ENCODE assay signal across 8 cellular contexts in genomic region chr9:72526901-72527800, GRCh38.
DNase-seq lines count a peak whose midpoint lies in the region; ATAC-seq lines count a peak whose summit lies in the region.

No MANE protein-coding gene starts in this region.

- H3K36me3 Mint-ChIP-seq in central memory CD8-positive, alpha-beta T cell (ENCODE audit: insufficient read depth), result peaks cover 1% of the 10 kb centered on the region

- peaks cover 10% of the 10 kb centered on the region for H3K4me1 Mint-ChIP-seq in central memory CD8-positive, alpha-beta T cell

- ATAC-seq in GM21360 (IDR thresholded peaks at IDR 0.05; ENCODE audit: unreplicated experiment), result peak; percentile 79
- peak; percentile 90 for ATAC-seq in central memory CD8-positive, alpha-beta T cell (replicated peaks; ENCODE audit: extremely low read depth, poor library complexity, severe bottlenecking)

- DNase-seq in DMS153 (lab: John Stamatoyannopoulos, UW), result peak; percentile 60
- DNase-seq in HS-5 (ENCODE audit: low read depth), result peak; percentile 56
- peak; percentile 6 to 42 (median 28) for DNase-seq in activated CD4-positive, CD25-positive, alpha-beta regulatory T cell (lab: John Stamatoyannopoulos, UW)
- peak; percentile 42 to 44 for DNase-seq in central memory CD8-positive, alpha-beta T cell (ENCODE audit: low spot score in 2 of 2)
- DNase-seq in kidney tubule cell (ENCODE audit: low spot score), result peak; percentile 99
- peak; percentile 38 to 66 (median 51) for DNase-seq in stimulated activated CD4-positive, alpha-beta T cell treated with anti-CD3 and anti-CD28 coated beads, Interleukin-1b, Interleukin-23, amount 100 ng/mL, for 24 hours (ENCODE audit: low read depth in 4 of 4, low spot score in 1 of 4)
- no peak for DNase-seq in NCI-H1105 (lab: John Stamatoyannopoulos, UW)

- H3K9me3 Mint-ChIP-seq in central memory CD8-positive, alpha-beta T cell, result no peaks in the 10 kb centered on the region

- H3K27ac Mint-ChIP-seq in central memory CD8-positive, alpha-beta T cell (ENCODE audit: low read depth), result peak overlapping the region; percentile 90

- H3K4me3 Mint-ChIP-seq in central memory CD8-positive, alpha-beta T cell, result peak overlapping the region; percentile 69

- no peaks in the 10 kb centered on the region for H3K27me3 Mint-ChIP-seq in central memory CD8-positive, alpha-beta T cell
